ENCODE assay signal across 21 cellular contexts in the genomic region with DNA sequence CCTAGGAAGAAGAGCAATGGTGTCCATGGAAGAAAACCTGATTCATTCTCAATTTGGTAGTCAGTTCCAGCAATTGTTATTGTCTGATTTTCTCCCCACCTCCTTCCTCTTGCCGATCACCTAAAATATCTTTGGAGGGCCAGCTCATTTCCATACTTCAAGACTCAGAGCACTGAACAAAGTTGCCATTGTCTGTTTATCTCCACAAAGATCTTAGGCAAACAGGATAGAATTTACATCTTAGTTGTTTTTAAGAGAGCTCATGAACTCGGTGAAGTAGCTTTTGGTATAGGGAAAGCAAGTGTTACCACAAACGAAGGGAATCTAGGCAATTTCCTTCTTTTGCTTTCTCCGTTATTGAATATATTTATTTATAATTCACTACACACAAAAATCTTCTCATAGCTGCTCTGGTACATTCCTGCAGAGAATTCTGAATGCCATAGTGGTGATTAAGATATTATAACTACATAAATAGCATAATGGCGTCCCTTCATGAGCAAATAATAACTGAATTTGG. TPM values are rescaled to one million over a fixed set of nuclear protein-coding genes. Genes with fewer than 3 reads are reported as not detected.
"Had no signal": no experiment of that assay in that cellular context is flagged by ENCODE, and none has a peak within 500 bp of the region (broad histone marks: within the 10 kb centered on the region; RNA-seq: fewer than 3 reads in every experiment).

No MANE protein-coding gene starts in this region.

- H3K27ac ChIP-seq: gastrocnemius medialis, heart left ventricle, lower lobe of right lung, right atrium auricular region, skin epidermis, transverse colon had no signal

- H3K9me3 ChIP-seq: gastrocnemius medialis, heart left ventricle, lower lobe of right lung, right atrium auricular region, transverse colon had no signal

- H3K4me1 ChIP-seq: gastrocnemius medialis, heart left ventricle, lower lobe of right lung, right atrium auricular region, transverse colon had no signal

- DNase-seq: activated CD4-positive, alpha-beta T cell treated with anti-CD3 and anti-CD28 coated beads for 1 hour; activated CD4-positive, alpha-beta T cell treated with anti-CD3 and anti-CD28 coated beads, Interleukin-2, amount 50 U/mL, for 48 hours; activated CD8-positive, alpha-beta memory T cell treated with anti-CD3 and anti-CD28 coated beads, Interleukin-2, amount 10 ng/mL, durations not matched to agents 7 days and 5 days; activated effector memory CD4-positive, alpha-beta T cell treated with anti-CD3 and anti-CD28 coated beads, Interleukin-2, amount 50 U/mL, for 16 hours; activated T-cell treated with anti-CD3 and anti-CD28 coated beads, Interleukin-2, amount 50 U/mL, for 4 hours; amniotic stem cell; dermis blood vessel endothelial cell; effector memory CD8-positive, alpha-beta T cell; gastrocnemius medialis; heart left ventricle; left colon; lower lobe of right lung; naive thymus-derived CD8-positive, alpha-beta T cell; stimulated activated CD4-positive, alpha-beta T cell treated with anti-CD3 and anti-CD28 coated beads, Interleukin-4, amount 100 ng/mL, for 24 hours; stimulated activated naive CD4-positive, alpha-beta T cell; T-cell; T-helper 9 cell; transverse colon had no signal

- H3K27me3 ChIP-seq: gastrocnemius medialis, heart left ventricle, right atrium auricular region, transverse colon had no signal

- ATAC-seq: activated CD8-positive, alpha-beta memory T cell treated with anti-CD3 and anti-CD28 coated beads, Interleukin-2, amount 10 ng/mL, durations not matched to agents 7 days and 5 days; activated T-cell treated with anti-CD3 and anti-CD28 coated beads, Interleukin-2, amount 50 U/mL, for 4 hours; effector memory CD8-positive, alpha-beta T cell; gastrocnemius medialis; heart left ventricle; left colon; lower lobe of right lung; naive thymus-derived CD8-positive, alpha-beta T cell; T-cell had no signal

- H3K4me3 ChIP-seq: gastrocnemius medialis, heart left ventricle, lower lobe of right lung, right atrium auricular region, skin epidermis, transverse colon had no signal

- H3K36me3 ChIP-seq: gastrocnemius medialis, heart left ventricle, lower lobe of right lung, right atrium auricular region, transverse colon had no signal

RNA-seq across cellular contexts. Expression of gene CHST9, which starts 41.5 kb away (rescaled TPM):
- total RNA-seq: activated CD8-positive, alpha-beta memory T cell treated with anti-CD3 and anti-CD28 coated beads, Interleukin-2, amount 10 ng/mL, durations not matched to agents 7 days and 5 days; activated T-cell treated with anti-CD3 and anti-CD28 coated beads, Interleukin-2, amount 50 U/mL, for 4 hours; naive thymus-derived CD8-positive, alpha-beta T cell; subcutaneous adipose tissue; T-cell had no signal
- polyA plus RNA-seq: naive thymus-derived CD8-positive, alpha-beta T cell had no signal
